8 cellular contexts compared by ENCODE assay signal in the genomic region with DNA sequence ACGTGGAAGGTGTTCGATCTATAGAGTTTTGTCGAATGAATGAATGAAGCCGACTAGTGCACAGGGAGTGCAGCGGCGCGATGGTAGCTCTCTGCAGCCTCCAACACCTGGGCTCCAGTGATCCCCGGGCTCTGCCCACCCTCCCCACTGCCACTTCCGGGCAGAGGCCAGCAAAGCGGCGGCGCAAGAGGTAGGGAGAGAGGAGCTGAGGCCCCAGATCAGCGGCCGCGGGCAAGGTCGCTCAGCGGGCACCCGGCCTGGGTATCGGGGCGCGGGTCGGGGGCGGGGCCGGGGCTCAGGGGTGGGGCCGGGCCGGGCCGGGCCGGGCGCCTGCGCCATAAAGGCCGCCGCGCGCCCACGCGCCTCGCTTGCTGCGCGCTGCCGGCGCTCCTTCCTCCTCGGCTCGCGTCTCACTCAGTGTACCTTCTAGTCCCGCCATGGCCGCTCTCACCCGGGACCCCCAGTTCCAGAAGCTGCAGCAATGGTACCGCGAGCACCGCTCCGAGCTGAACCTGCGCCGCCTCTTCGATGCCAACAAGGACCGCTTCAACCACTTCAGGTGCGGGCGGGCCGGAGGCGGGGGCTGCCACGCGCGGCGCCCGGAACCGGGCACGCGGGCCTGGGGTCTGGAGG. TPM values are rescaled to one million over a fixed set of nuclear protein-coding genes. Genes with fewer than 3 reads are reported as not detected.
DNase-seq lines count a peak whose midpoint lies in the region; ATAC-seq and TF ChIP-seq lines count a peak whose summit lies in the region.

GPI (plus strand) TSS at position 367 of the 633 bp plus-strand sequence; CDS start at position 438, 71 bp downstream.

- DNase-seq in SIG-M5 treated with dmso at 0.1 percent for 504 hours (lab: John Stamatoyannopoulos, UW; ENCODE audit: unreplicated experiment) (peak; percentile 51), SIG-M5 (lab: John Stamatoyannopoulos, UW) (no peak), NCI-H460 (ENCODE audit: extremely low read depth, low read depth) (peak; percentile 38), chondrocyte (ENCODE audit: low spot score) (no peak), kidney tubule cell (ENCODE audit: low spot score) (peak; percentile 73)
- DNase-seq in activated CD4-positive, alpha-beta T cell treated with anti-CD3 and anti-CD28 coated beads for 24 hours (ENCODE audit: low read depth in 2 of 2): peak; percentile 61 to 62
- peak; percentile 49 to 65 for DNase-seq in stimulated activated CD4-positive, alpha-beta T cell treated with anti-CD3 and anti-CD28 coated beads, Interleukin-15, amount 100 ng/mL, for 48 hours (ENCODE audit: low read depth in 2 of 2)

- peaks cover 28% of the 10 kb centered on the region for H3K4me1 Mint-ChIP-seq in chondrocyte (ENCODE audit: low read depth)

- peak within 1 kb of the TSS; percentile 97 for H3K4me3 Mint-ChIP-seq in chondrocyte (ENCODE audit: unreplicated experiment)

- ATAC-seq in HG03097 (IDR thresholded peaks at IDR 0.05; ENCODE audit: low FRiP score, unreplicated experiment): peak; percentile 55

- no peak for TF ChIP-seq CTCF in chondrocyte (IDR thresholded peaks at IDR 0.05)

- H3K27me3 Mint-ChIP-seq in chondrocyte (ENCODE audit: low read depth): no peaks in the 10 kb centered on the region

- H3K9me3 Mint-ChIP-seq in chondrocyte (ENCODE audit: low read depth): no peaks in the 10 kb centered on the region

- peaks cover 17% of the 10 kb centered on the region for H3K36me3 Mint-ChIP-seq in chondrocyte (ENCODE audit: low read depth)

- H3K27ac Mint-ChIP-seq in chondrocyte (ENCODE audit: unreplicated experiment): peak within 1 kb of the TSS; percentile 60

RNA-seq across cellular contexts. Expression of gene GPI, which starts in this region (rescaled TPM):
- total RNA-seq in NCI-H460 (2014; rRNA removed; shearing (Covaris generic)): 241 and 250 TPM in 2 replicates
- 250 and 251 TPM in 2 replicates for polyA plus RNA-seq in NCI-H460 (2014; cell fraction: nucleus; rRNA removed)
- total RNA-seq in chondrocyte: 209 to 228 TPM (median 221 TPM) in 3 replicates

Comparison
In these comparisons a context has a peak if more than half of its experiments do, and no peak if none do; other contexts are left out.
1. DNase-seq: peak in SIG-M5 treated with dmso at 0.1 percent for 504 hours (single experiment), NCI-H460 (single experiment), activated CD4-positive, alpha-beta T cell treated with anti-CD3 and anti-CD28 coated beads for 24 hours (2 of 2), kidney tubule cell (single experiment) and stimulated activated CD4-positive, alpha-beta T cell treated with anti-CD3 and anti-CD28 coated beads, Interleukin-15, amount 100 ng/mL, for 48 hours (2 of 2); none in SIG-M5 (single experiment) and chondrocyte (single experiment).